ENCODE assay signal across 1 cellular context in the genomic region with DNA sequence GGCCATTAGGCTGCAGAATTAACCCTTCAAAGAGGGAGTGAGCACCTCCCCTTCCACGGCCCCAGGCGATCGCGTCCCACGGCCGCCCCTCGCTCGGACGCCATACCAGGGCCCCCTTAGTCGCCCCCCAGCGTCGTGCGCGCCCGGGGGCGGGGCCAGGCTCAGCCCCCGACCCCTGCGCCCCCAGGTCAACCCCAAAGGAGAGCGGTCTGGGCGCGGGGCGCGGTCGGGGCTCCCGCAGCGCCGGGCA.
TF ChIP-seq lines count a peak whose summit lies in the region.

No MANE protein-coding gene starts in this region.

TF ChIP-seq in HEK293, 187 proteins besides CTCF, POLR2A, EP300 and RAD21 (continued from another document and continues in another):
- TF ChIP-seq GLI2 (tag by site-specific recombination; IDR thresholded peaks at IDR 0.05; ENCODE audit: borderline replicate concordance, low read depth) (no peak), ZNF791 (tag by site-specific recombination; IDR thresholded peaks at IDR 0.05) (no peak), ZNF544 (tag by site-specific recombination; IDR thresholded peaks at IDR 0.05) (no peak), MYNN (tag by site-specific recombination; IDR thresholded peaks at IDR 0.05; ENCODE audit: borderline replicate concordance) (no peak), ZNF23 (tag by site-specific recombination; IDR thresholded peaks at IDR 0.05; ENCODE audit: borderline replicate concordance) (no peak), ZNF610 (tag by site-specific recombination; IDR thresholded peaks at IDR 0.05; ENCODE audit: borderline replicate concordance) (0 out of 2 replicates have a peak, but pooled peaks have one; percentile 1), ZNF19 (tag by site-specific recombination; IDR thresholded peaks at IDR 0.05; ENCODE audit: low read depth) (no peak), KLF10 (tag by site-specific recombination; IDR thresholded peaks at IDR 0.05) (peak; percentile 67; the same call in 1 of the 2 replicates), ZFP69B (tag by site-specific recombination; IDR thresholded peaks at IDR 0.05) (no peak), ZNF555 (tag by site-specific recombination; conservative IDR thresholded peaks at IDR 0.05) (no peak), ZNF561 (tag by site-specific recombination; IDR thresholded peaks at IDR 0.05; ENCODE audit: borderline replicate concordance) (peak; percentile 58; the same call in 1 of the 2 replicates), ZNF391 (tag by site-specific recombination; IDR thresholded peaks at IDR 0.05; ENCODE audit: borderline replicate concordance, low read depth) (no peak), ZNF658 (tag by site-specific recombination; IDR thresholded peaks at IDR 0.05) (no peak), REPIN1 (tag by site-specific recombination; IDR thresholded peaks at IDR 0.05; ENCODE audit: low read depth) (no peak), KLF8 (tag by site-specific recombination; IDR thresholded peaks at IDR 0.05) (no peak), ZBTB1 (tag by site-specific recombination; IDR thresholded peaks at IDR 0.05) (no peak), ZNF221 (tag by site-specific recombination; IDR thresholded peaks at IDR 0.05; ENCODE audit: borderline replicate concordance) (no peak), ZNF473 (tag by site-specific recombination; IDR thresholded peaks at IDR 0.05) (no peak), GLI4 (tag by site-specific recombination; IDR thresholded peaks at IDR 0.05) (no peak), ZNF223 (tag by site-specific recombination; IDR thresholded peaks at IDR 0.05) (no peak), ZEB2 (tag by site-specific recombination; IDR thresholded peaks at IDR 0.05) (no peak), ZNF596 (tag by site-specific recombination; IDR thresholded peaks at IDR 0.05) (0 out of 2 replicates have a peak, but pooled peaks have one; percentile 6), SCRT1 (tag by site-specific recombination; IDR thresholded peaks at IDR 0.05; ENCODE audit: borderline replicate concordance) (no peak), ZNF529 (tag by site-specific recombination; IDR thresholded peaks at IDR 0.05; ENCODE audit: insufficient replicate concordance) (no peak), ZBTB20 (tag by site-specific recombination; IDR thresholded peaks at IDR 0.05) (no peak), GLIS1 (tag by site-specific recombination; IDR thresholded peaks at IDR 0.05) (peak; percentile 37; the same call in 1 of the 2 replicates), HOXC10 (CRISPR knock-in tag; IDR thresholded peaks at IDR 0.05) (no peak), ZNF341 (tag by site-specific recombination; IDR thresholded peaks at IDR 0.05; ENCODE audit: low read depth) (no peak; the same call in 1 of the 2 replicates), TRIM28 (IDR thresholded peaks at IDR 0.05; ENCODE audit: borderline replicate concordance, low read length) (no peak), ZNF24 (tag by site-specific recombination; IDR thresholded peaks at IDR 0.05) (no peak), ZNF558 (tag by site-specific recombination; IDR thresholded peaks at IDR 0.05) (no peak), ZNF155 (tag by site-specific recombination; IDR thresholded peaks at IDR 0.05) (no peak), ZBTB17 (tag by site-specific recombination; IDR thresholded peaks at IDR 0.05) (no peak), OVOL3 (tag by site-specific recombination; IDR thresholded peaks at IDR 0.05) (no peak), ZNF423 (tag by site-specific recombination; IDR thresholded peaks at IDR 0.05) (no peak), ZNF2 (tag by site-specific recombination; IDR thresholded peaks at IDR 0.05) (no peak), ZNF354C (tag by site-specific recombination; IDR thresholded peaks at IDR 0.05; ENCODE audit: borderline replicate concordance, low read depth) (no peak), KLF1 (tag by site-specific recombination; IDR thresholded peaks at IDR 0.05) (no peak; the same call in none of the 2 replicates), ZBTB21 (tag by site-specific recombination; IDR thresholded peaks at IDR 0.05) (no peak), ZNF211 (tag by site-specific recombination; IDR thresholded peaks at IDR 0.05; ENCODE audit: low read depth) (no peak), FEZF1 (tag by site-specific recombination; IDR thresholded peaks at IDR 0.05) (no peak)
- TF ChIP-seq, protein P1, sequence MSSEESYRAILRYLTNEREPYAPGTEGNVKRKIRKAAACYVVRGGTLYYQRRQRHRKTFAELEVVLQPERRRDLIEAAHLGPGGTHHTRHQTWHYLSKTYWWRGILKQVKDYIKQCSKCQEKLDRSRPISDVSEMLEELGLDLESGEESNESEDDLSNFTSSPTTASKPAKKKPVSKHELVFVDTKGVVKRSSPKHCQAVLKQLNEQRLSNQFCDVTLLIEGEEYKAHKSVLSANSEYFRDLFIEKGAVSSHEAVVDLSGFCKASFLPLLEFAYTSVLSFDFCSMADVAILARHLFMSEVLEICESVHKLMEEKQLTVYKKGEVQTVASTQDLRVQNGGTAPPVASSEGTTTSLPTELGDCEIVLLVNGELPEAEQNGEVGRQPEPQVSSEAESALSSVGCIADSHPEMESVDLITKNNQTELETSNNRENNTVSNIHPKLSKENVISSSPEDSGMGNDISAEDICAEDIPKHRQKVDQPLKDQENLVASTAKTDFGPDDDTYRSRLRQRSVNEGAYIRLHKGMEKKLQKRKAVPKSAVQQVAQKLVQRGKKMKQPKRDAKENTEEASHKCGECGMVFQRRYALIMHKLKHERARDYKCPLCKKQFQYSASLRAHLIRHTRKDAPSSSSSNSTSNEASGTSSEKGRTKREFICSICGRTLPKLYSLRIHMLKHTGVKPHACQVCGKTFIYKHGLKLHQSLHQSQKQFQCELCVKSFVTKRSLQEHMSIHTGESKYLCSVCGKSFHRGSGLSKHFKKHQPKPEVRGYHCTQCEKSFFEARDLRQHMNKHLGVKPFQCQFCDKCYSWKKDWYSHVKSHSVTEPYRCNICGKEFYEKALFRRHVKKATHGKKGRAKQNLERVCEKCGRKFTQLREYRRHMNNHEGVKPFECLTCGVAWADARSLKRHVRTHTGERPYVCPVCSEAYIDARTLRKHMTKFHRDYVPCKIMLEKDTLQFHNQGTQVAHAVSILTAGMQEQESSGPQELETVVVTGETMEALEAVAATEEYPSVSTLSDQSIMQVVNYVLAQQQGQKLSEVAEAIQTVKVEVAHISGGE (tag by site-specific recombination; conservative IDR thresholded peaks at IDR 0.05; ENCODE audit: low read depth): no peak
- TF ChIP-seq, protein P2, sequence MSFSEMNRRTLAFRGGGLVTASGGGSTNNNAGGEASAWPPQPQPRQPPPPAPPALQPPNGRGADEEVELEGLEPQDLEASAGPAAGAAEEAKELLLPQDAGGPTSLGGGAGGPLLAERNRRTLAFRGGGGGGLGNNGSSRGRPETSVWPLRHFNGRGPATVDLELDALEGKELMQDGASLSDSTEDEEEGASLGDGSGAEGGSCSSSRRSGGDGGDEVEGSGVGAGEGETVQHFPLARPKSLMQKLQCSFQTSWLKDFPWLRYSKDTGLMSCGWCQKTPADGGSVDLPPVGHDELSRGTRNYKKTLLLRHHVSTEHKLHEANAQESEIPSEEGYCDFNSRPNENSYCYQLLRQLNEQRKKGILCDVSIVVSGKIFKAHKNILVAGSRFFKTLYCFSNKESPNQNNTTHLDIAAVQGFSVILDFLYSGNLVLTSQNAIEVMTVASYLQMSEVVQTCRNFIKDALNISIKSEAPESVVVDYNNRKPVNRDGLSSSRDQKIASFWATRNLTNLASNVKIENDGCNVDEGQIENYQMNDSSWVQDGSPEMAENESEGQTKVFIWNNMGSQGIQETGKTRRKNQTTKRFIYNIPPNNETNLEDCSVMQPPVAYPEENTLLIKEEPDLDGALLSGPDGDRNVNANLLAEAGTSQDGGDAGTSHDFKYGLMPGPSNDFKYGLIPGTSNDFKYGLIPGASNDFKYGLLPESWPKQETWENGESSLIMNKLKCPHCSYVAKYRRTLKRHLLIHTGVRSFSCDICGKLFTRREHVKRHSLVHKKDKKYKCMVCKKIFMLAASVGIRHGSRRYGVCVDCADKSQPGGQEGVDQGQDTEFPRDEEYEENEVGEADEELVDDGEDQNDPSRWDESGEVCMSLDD (tag by site-specific recombination; IDR thresholded peaks at IDR 0.05): peak; percentile 22
- TF ChIP-seq, protein P3, sequence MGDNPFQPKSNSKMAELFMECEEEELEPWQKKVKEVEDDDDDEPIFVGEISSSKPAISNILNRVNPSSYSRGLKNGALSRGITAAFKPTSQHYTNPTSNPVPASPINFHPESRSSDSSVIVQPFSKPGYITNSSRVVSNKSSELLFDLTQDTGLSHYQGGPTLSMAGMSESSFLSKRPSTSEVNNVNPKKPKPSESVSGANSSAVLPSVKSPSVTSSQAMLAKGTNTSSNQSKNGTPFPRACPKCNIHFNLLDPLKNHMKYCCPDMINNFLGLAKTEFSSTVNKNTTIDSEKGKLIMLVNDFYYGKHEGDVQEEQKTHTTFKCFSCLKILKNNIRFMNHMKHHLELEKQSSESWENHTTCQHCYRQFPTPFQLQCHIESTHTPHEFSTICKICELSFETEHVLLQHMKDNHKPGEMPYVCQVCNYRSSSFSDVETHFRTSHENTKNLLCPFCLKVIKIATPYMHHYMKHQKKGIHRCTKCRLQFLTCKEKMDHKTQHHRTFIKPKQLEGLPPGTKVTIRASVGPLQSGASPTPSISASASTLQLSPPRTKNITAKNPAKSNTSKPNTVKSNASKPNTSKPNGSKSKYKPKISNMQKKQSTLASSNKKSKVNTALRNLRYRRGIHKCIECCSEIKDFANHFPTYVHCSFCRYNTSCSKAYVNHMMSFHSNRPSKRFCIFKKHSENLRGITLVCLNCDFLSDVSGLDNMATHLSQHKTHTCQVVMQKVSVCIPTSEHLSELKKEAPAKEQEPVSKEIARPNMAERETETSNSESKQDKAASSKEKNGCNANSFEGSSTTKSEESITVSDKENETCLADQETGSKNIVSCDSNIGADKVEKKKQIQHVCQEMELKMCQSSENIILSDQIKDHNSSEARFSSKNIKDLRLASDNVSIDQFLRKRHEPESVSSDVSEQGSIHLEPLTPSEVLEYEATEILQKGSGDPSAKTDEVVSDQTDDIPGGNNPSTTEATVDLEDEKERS (tag by site-specific recombination; IDR thresholded peaks at IDR 0.05): no peak
- TF ChIP-seq, protein P4, sequence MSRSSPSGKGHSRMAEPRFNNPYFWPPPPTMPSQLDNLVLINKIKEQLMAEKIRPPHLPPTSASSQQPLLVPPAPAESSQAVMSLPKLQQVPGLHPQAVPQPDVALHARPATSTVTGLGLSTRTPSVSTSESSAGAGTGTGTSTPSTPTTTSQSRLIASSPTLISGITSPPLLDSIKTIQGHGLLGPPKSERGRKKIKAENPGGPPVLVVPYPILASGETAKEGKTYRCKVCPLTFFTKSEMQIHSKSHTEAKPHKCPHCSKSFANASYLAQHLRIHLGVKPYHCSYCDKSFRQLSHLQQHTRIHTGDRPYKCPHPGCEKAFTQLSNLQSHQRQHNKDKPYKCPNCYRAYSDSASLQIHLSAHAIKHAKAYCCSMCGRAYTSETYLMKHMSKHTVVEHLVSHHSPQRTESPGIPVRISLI (tag by site-specific recombination; IDR thresholded peaks at IDR 0.05): no peak
- TF ChIP-seq, protein P5, sequence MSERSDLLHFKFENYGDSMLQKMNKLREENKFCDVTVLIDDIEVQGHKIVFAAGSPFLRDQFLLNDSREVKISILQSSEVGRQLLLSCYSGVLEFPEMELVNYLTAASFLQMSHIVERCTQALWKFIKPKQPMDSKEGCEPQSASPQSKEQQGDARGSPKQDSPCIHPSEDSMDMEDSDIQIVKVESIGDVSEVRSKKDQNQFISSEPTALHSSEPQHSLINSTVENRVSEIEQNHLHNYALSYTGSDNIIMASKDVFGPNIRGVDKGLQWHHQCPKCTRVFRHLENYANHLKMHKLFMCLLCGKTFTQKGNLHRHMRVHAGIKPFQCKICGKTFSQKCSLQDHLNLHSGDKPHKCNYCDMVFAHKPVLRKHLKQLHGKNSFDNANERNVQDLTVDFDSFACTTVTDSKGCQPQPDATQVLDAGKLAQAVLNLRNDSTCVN (tag by site-specific recombination; optimal IDR thresholded peaks at IDR 0.05): peak; percentile 15
- TF ChIP-seq, protein P6, sequence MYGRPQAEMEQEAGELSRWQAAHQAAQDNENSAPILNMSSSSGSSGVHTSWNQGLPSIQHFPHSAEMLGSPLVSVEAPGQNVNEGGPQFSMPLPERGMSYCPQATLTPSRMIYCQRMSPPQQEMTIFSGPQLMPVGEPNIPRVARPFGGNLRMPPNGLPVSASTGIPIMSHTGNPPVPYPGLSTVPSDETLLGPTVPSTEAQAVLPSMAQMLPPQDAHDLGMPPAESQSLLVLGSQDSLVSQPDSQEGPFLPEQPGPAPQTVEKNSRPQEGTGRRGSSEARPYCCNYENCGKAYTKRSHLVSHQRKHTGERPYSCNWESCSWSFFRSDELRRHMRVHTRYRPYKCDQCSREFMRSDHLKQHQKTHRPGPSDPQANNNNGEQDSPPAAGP (tag by site-specific recombination; IDR thresholded peaks at IDR 0.05): no peak
- TF ChIP-seq, protein P7, sequence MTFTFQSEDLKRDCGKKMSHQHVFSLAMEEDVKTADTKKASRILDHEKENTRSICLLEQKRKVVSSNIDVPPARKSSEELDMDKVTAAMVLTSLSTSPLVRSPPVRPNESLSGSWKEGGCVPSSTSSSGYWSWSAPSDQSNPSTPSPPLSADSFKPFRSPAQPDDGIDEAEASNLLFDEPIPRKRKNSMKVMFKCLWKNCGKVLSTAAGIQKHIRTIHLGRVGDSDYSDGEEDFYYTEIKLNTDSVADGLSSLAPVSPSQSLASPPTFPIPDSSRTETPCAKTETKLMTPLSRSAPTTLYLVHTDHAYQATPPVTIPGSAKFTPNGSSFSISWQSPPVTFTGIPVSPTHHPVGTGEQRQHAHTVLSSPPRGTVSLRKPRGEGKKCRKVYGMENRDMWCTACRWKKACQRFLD (tag by site-specific recombination; IDR thresholded peaks at IDR 0.05): no peak
- TF ChIP-seq, protein P8, sequence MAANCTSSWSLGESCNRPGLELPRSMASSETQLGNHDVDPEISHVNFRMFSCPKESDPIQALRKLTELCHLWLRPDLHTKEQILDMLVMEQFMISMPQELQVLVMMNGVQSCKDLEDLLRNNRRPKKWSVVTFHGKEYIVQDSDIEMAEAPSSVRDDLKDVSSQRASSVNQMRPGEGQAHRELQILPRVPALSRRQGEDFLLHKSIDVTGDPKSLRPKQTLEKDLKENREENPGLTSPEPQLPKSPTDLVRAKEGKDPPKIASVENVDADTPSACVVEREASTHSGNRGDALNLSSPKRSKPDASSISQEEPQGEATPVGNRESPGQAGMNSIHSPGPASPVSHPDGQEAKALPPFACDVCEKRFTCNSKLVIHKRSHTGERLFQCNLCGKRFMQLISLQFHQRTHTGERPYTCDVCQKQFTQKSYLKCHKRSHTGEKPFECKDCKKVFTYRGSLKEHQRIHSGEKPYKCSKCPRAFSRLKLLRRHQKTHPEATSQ (tag by site-specific recombination; IDR thresholded peaks at IDR 0.05): no peak
- TF ChIP-seq, protein P9, sequence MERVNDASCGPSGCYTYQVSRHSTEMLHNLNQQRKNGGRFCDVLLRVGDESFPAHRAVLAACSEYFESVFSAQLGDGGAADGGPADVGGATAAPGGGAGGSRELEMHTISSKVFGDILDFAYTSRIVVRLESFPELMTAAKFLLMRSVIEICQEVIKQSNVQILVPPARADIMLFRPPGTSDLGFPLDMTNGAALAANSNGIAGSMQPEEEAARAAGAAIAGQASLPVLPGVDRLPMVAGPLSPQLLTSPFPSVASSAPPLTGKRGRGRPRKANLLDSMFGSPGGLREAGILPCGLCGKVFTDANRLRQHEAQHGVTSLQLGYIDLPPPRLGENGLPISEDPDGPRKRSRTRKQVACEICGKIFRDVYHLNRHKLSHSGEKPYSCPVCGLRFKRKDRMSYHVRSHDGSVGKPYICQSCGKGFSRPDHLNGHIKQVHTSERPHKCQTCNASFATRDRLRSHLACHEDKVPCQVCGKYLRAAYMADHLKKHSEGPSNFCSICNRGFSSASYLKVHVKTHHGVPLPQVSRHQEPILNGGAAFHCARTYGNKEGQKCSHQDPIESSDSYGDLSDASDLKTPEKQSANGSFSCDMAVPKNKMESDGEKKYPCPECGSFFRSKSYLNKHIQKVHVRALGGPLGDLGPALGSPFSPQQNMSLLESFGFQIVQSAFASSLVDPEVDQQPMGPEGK (tag by site-specific recombination; IDR thresholded peaks at IDR 0.05): no peak
